In genomic region chr3:183291511-183292031, GRCh38 we compare ENCODE assay signal across 13 cellular contexts. TPM values are rescaled to one million over a fixed set of nuclear protein-coding genes. Genes with fewer than 3 reads are reported as not detected.
A peak's percentile ranks its signal among the peaks of the same experiment; 100 is the strongest.
DNase-seq lines count a peak whose midpoint lies in the region; ATAC-seq and TF ChIP-seq lines count a peak whose summit lies in the region.
"Had no signal": no experiment of that assay in that cellular context is flagged by ENCODE, and none has a peak within 500 bp of the region (broad histone marks: within the 10 kb centered on the region; RNA-seq: fewer than 3 reads in every experiment).

No MANE protein-coding gene starts in this region.

- peaks cover 7% of the 10 kb centered on the region for H3K36me3 Mint-ChIP-seq in nephron (ENCODE audit: low read depth)
- no peaks in the 10 kb centered on the region for H3K36me3 Mint-ChIP-seq in natural killer cell treated with Interleukin-12 subunit alpha and Interleukin-12 subunit beta and Interleukin-15 and Interleukin-18, amount 100 ng/mL, for 72 hours

- H3K4me3 Mint-ChIP-seq in nephron: no peak overlapping the region
- no peak overlapping the region for H3K4me3 Mint-ChIP-seq in natural killer cell treated with Interleukin-12 subunit alpha and Interleukin-12 subunit beta and Interleukin-15 and Interleukin-18, amount 100 ng/mL, for 72 hours
- H3K4me3 Mint-ChIP-seq: CD14-positive monocyte, HFFc6 had no signal

- no peaks in the 10 kb centered on the region for H3K27me3 Mint-ChIP-seq in nephron (ENCODE audit: low read depth)
- H3K27me3 Mint-ChIP-seq in natural killer cell treated with Interleukin-12 subunit alpha and Interleukin-12 subunit beta and Interleukin-15 and Interleukin-18, amount 100 ng/mL, for 72 hours: no peaks in the 10 kb centered on the region

- CTCF ChIA-PET in RWPE1 (lab: Yijun Ruan, JAX): interaction anchor here (0.6 to 1.4 kb wide), 2 partner anchors 21 to 106 kb away, joined by 3 to 4 read pairs; no protein-coding TSS in a partner anchor

- H3K27ac Mint-ChIP-seq in nephron: peak overlapping the region; percentile 35 to 88 (median 61)
- no peak overlapping the region for H3K27ac Mint-ChIP-seq in natural killer cell treated with Interleukin-12 subunit alpha and Interleukin-12 subunit beta and Interleukin-15 and Interleukin-18, amount 100 ng/mL, for 72 hours
- H3K27ac Mint-ChIP-seq: HFFc6 had no signal

- H3K27ac ChIP-seq in RWPE1 (no peak overlapping the region), epithelial cell of prostate (peak overlapping the region; percentile 62)
- H3K27ac ChIP-seq: ascending aorta, right atrium auricular region had no signal

- peaks cover 6% of the 10 kb centered on the region for H3K9me3 Mint-ChIP-seq in nephron
- no peaks in the 10 kb centered on the region for H3K9me3 Mint-ChIP-seq in natural killer cell treated with Interleukin-12 subunit alpha and Interleukin-12 subunit beta and Interleukin-15 and Interleukin-18, amount 100 ng/mL, for 72 hours
- H3K9me3 Mint-ChIP-seq: HFFc6 had no signal

- TF ChIP-seq CTCF in RWPE1 (conservative IDR thresholded peaks at IDR 0.05; ENCODE audit: low read depth): no peak
- TF ChIP-seq CTCF in nephron (IDR thresholded peaks at IDR 0.05; ENCODE audit: unreplicated experiment in 3 of 3): no peak

- no peak for ATAC-seq in natural killer cell treated with Interleukin-12 subunit alpha and Interleukin-12 subunit beta and Interleukin-15 and Interleukin-18, amount 100 ng/mL, for 72 hours
- no peak for ATAC-seq in HG02870 (IDR thresholded peaks at IDR 0.05; ENCODE audit: unreplicated experiment)

- POLR2A ChIA-PET in RWPE1 (lab: Yijun Ruan, JAX; ENCODE audit: low non-redundant PET): no interaction called here

- peaks cover 13% of the 10 kb centered on the region for H3K4me1 Mint-ChIP-seq in nephron
- peaks cover 7% of the 10 kb centered on the region in 2 donors for H3K4me1 Mint-ChIP-seq in natural killer cell treated with Interleukin-12 subunit alpha and Interleukin-12 subunit beta and Interleukin-15 and Interleukin-18, amount 100 ng/mL, for 72 hours (ENCODE audit: low read depth in 2 of 2)

- peak; percentile 47 for DNase-seq in HCEC 1CT
- peak; percentile 70 for DNase-seq in RWPE1 (ENCODE audit: low spot score)
- DNase-seq in epithelial cell of prostate (ENCODE audit: low read depth, low spot score): peak; percentile 86
- DNase-seq in T-helper 1 cell: no peak
- DNase-seq in natural killer cell treated with Interleukin-12 subunit alpha and Interleukin-12 subunit beta and Interleukin-15 and Interleukin-18, amount 100 ng/mL, for 72 hours (ENCODE audit: low spot score): no peak
- no peak for DNase-seq in kidney glomerular epithelial cell (lab: John Stamatoyannopoulos, UW)
- DNase-seq: activated CD4-positive, alpha-beta T cell treated with anti-CD3 and anti-CD28 coated beads for 4 hours; HFFc6 had no signal

RNA-seq across cellular contexts. Expression of gene B3GNT5, which starts 38.5 kb away (rescaled TPM):
- total RNA-seq in natural killer cell treated with Interleukin-12 subunit alpha and Interleukin-12 subunit beta and Interleukin-15 and Interleukin-18, amount 100 ng/mL, for 72 hours: 1 to 10 TPM in 1 of 2 donors, under 1 TPM in 1; 0.36 to 1.0 TPM
- total RNA-seq: HFFc6 had no signal

Comparison
In these comparisons a context has a peak if more than half of its experiments do, and no peak if none do; other contexts are left out.
1. DNase-seq: peak in HCEC 1CT (single experiment), RWPE1 (single experiment) and epithelial cell of prostate (single experiment); none in T-helper 1 cell (0 of 5), natural killer cell treated with Interleukin-12 subunit alpha and Interleukin-12 subunit beta and Interleukin-15 and Interleukin-18, amount 100 ng/mL, for 72 hours (single experiment) and kidney glomerular epithelial cell (single experiment).
2. H3K27ac Mint-ChIP-seq: peak in nephron (3 of 3); none in natural killer cell treated with Interleukin-12 subunit alpha and Interleukin-12 subunit beta and Interleukin-15 and Interleukin-18, amount 100 ng/mL, for 72 hours (0 of 2).